ENCODE assay signal across 17 cellular contexts in the genomic region with DNA sequence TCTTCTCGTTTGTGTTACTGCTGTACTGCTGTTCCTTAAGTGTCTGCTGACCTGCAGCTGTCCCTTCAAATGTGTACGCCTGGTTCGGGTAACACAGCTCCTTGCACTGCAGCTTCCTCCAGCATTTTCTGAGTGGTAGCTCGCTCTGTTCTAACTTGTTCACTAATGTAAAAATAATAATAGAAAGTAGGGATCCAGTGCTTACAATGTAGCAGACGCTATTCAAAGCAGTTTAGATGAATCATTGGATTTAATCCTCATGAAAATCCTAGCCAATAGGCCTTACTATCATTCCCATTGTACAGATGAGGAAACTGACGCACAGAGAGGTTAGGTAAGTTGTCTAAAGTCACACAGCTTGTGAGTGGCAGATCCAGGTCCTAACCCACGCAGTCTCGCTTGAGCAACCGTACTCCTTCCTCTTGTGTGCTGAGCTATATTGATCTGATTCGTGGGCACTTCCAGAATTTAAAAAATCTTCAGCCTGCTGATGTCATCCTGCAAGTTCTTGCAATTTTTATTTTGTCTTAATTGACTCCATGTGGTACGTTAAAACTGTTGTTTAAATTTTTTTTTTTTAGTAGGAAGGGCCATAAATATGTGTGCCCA.
A peak's percentile ranks its signal among the peaks of the same experiment; 100 is the strongest.
DNase-seq lines count a peak whose midpoint lies in the region; ATAC-seq and TF ChIP-seq lines count a peak whose summit lies in the region.
"Had no signal": no experiment of that assay in that cellular context is flagged by ENCODE, and none has a peak within 500 bp of the region (broad histone marks: within the 10 kb centered on the region; RNA-seq: fewer than 3 reads in every experiment).

No MANE protein-coding gene starts in this region.

- intact Hi-C loops in left colon (cut with DNase I, micrococcal nuclease) = no loop called here

- TF ChIP-seq CTCF in AG09319 (IDR thresholded peaks at IDR 0.05; ENCODE audit: low read depth, low read length) (no peak), HFF-Myc (IDR thresholded peaks at IDR 0.05; ENCODE audit: low read depth, low read length, missing control alignments) (no peak), choroid plexus epithelial cell (conservative IDR thresholded peaks at IDR 0.05; ENCODE audit: low read depth, low read length) (no peak), coronary artery (IDR thresholded peaks at IDR 0.05) (no peak)

- ATAC-seq in left colon (peak; percentile 14), HG03039 (IDR thresholded peaks at IDR 0.05; ENCODE audit: unreplicated experiment) (no peak)
- ATAC-seq: activated CD4-positive, alpha-beta T cell treated with anti-CD3 and anti-CD28 coated beads for 36 hours; naive thymus-derived CD8-positive, alpha-beta T cell; Panc1 had no signal

- no peak for TF ChIP-seq POLR2A in erythroblast (IDR thresholded peaks at IDR 0.05; ENCODE audit: low read length)

- DNase-seq in AG09319 (ENCODE audit: extremely low read depth, low read depth) (peak; percentile 60), HFF-Myc (ENCODE audit: extremely low read depth, low read depth) (peak; percentile 40), choroid plexus epithelial cell (ENCODE audit: low read depth) (peak; percentile 5), left colon (no peak), coronary artery (ENCODE audit: low spot score) (no peak), anterior cingulate cortex (lab: John Stamatoyannopoulos, UW) (no peak), erythroblast (lab: John Stamatoyannopoulos, UW) (no peak)
- DNase-seq: activated CD4-positive, alpha-beta T cell treated with anti-CD3 and anti-CD28 coated beads for 36 hours; adrenal gland; Kasumi-1; naive thymus-derived CD8-positive, alpha-beta T cell; NCI-H1105; NCI-H82; stimulated activated CD4-positive, alpha-beta T cell treated with anti-CD3 and anti-CD28 coated beads, Interleukin-4, amount 100 ng/mL, for 1 hour had no signal

- H3K4me3 ChIP-seq in HFF-Myc (replicated peaks; ENCODE audit: low read depth, low read length) (no peak overlapping the region), choroid plexus epithelial cell (ENCODE audit: low read depth, low read length) (no peak overlapping the region), coronary artery (no peak overlapping the region)
- H3K4me3 ChIP-seq: adrenal gland, SK-N-MC had no signal

- no peak overlapping the region for H3K27ac ChIP-seq in coronary artery
- H3K27ac ChIP-seq: adrenal gland, SK-N-MC had no signal

Comparison
In these comparisons a context has a peak if more than half of its experiments do, and no peak if none do; other contexts are left out.
1. DNase-seq: peak in AG09319 (single experiment), HFF-Myc (single experiment) and choroid plexus epithelial cell (single experiment); none in left colon (0 of 2), coronary artery (single experiment), anterior cingulate cortex (0 of 58) and erythroblast (0 of 2).